2 cellular contexts compared by ENCODE assay signal in the genomic region with DNA sequence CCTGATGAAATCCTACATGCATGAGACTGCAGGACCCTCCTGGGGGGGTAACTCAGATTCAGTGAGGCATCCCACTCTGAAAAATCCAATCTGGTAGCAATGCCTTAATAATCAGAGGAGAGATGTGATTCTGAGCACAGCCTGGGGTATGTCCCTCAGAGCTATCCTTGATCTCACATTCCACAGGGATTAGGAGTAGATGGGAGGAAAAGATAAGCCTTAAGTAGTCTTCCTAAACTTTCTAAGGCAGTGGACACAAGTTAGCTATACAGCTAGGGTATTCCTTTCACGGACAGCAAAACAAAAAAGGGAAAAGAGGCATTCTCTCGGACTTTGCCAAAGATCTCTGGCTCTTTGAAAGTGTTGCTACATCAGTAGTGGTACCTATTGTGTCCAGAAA.
TF ChIP-seq lines count a peak whose summit lies in the region.

No MANE protein-coding gene starts in this region.

TF ChIP-seq in IMR-90, 13 proteins besides CTCF, POLR2A, EP300 and RAD21:
- TF ChIP-seq BHLHE40 (IDR thresholded peaks at IDR 0.05; ENCODE audit: low read depth, low read length) (no peak), MAFK (IDR thresholded peaks at IDR 0.05; ENCODE audit: low read depth, low read length) (no peak), NFE2L2 (IDR thresholded peaks at IDR 0.05; ENCODE audit: low read depth, low read length) (no peak), RCOR1 (IDR thresholded peaks at IDR 0.05; ENCODE audit: insufficient replicate concordance, low read length) (no peak), RFX5 (IDR thresholded peaks at IDR 0.05; ENCODE audit: low read depth, low read length) (no peak), MAZ (IDR thresholded peaks at IDR 0.05; ENCODE audit: borderline replicate concordance, low read depth, low read length) (no peak), CEBPB (IDR thresholded peaks at IDR 0.05; ENCODE audit: low read depth, low read length) (no peak), FOS (IDR thresholded peaks at IDR 0.05; ENCODE audit: low read depth, low read length) (no peak), SMC3 (IDR thresholded peaks at IDR 0.05; ENCODE audit: low read depth, low read length) (no peak), CHD1 (IDR thresholded peaks at IDR 0.05; ENCODE audit: low read depth, low read length) (no peak)
- TF ChIP-seq, protein P1, sequence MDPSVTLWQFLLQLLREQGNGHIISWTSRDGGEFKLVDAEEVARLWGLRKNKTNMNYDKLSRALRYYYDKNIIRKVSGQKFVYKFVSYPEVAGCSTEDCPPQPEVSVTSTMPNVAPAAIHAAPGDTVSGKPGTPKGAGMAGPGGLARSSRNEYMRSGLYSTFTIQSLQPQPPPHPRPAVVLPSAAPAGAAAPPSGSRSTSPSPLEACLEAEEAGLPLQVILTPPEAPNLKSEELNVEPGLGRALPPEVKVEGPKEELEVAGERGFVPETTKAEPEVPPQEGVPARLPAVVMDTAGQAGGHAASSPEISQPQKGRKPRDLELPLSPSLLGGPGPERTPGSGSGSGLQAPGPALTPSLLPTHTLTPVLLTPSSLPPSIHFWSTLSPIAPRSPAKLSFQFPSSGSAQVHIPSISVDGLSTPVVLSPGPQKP (IDR thresholded peaks at IDR 0.05; ENCODE audit: borderline replicate concordance, low read depth, low read length), result no peak
- TF ChIP-seq, protein P2, sequence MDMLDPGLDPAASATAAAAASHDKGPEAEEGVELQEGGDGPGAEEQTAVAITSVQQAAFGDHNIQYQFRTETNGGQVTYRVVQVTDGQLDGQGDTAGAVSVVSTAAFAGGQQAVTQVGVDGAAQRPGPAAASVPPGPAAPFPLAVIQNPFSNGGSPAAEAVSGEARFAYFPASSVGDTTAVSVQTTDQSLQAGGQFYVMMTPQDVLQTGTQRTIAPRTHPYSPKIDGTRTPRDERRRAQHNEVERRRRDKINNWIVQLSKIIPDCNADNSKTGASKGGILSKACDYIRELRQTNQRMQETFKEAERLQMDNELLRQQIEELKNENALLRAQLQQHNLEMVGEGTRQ (IDR thresholded peaks at IDR 0.05; ENCODE audit: low read depth, low read length), result no peak

TF ChIP-seq in HepG2, 621 proteins besides CTCF, POLR2A, EP300 and RAD21:
- TF ChIP-seq, protein P3, sequence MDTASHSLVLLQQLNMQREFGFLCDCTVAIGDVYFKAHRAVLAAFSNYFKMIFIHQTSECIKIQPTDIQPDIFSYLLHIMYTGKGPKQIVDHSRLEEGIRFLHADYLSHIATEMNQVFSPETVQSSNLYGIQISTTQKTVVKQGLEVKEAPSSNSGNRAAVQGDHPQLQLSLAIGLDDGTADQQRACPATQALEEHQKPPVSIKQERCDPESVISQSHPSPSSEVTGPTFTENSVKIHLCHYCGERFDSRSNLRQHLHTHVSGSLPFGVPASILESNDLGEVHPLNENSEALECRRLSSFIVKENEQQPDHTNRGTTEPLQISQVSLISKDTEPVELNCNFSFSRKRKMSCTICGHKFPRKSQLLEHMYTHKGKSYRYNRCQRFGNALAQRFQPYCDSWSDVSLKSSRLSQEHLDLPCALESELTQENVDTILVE (CRISPR knock-in tag; IDR thresholded peaks at IDR 0.05), result no peak
- TF ChIP-seq ZNF274 (CRISPR knock-in tag; IDR thresholded peaks at IDR 0.05) (no peak), FOSL1 (CRISPR knock-in tag; IDR thresholded peaks at IDR 0.05; ENCODE audit: borderline replicate concordance) (no peak), ZNF282 (IDR thresholded peaks at IDR 0.05; ENCODE audit: partially characterized antibody) (no peak), NFIC (IDR thresholded peaks at IDR 0.05; ENCODE audit: low read length) (no peak), SOX5 (CRISPR knock-in tag; IDR thresholded peaks at IDR 0.05; ENCODE audit: borderline replicate concordance) (no peak), SRSF1 (optimal IDR thresholded peaks at IDR 0.05; ENCODE audit: low read depth, low read length) (no peak), KDM6A (CRISPR knock-in tag; IDR thresholded peaks at IDR 0.05; ENCODE audit: low read depth) (no peak), THYN1 (CRISPR knock-in tag; IDR thresholded peaks at IDR 0.05; ENCODE audit: borderline replicate concordance, low read depth) (no peak), ELF3 (CRISPR knock-in tag; IDR thresholded peaks at IDR 0.05) (no peak), ZNF12 (CRISPR knock-in tag; IDR thresholded peaks at IDR 0.05) (no peak), YEATS2 (CRISPR knock-in tag; IDR thresholded peaks at IDR 0.05; ENCODE audit: borderline replicate concordance) (no peak)
- TF ChIP-seq, protein P4, sequence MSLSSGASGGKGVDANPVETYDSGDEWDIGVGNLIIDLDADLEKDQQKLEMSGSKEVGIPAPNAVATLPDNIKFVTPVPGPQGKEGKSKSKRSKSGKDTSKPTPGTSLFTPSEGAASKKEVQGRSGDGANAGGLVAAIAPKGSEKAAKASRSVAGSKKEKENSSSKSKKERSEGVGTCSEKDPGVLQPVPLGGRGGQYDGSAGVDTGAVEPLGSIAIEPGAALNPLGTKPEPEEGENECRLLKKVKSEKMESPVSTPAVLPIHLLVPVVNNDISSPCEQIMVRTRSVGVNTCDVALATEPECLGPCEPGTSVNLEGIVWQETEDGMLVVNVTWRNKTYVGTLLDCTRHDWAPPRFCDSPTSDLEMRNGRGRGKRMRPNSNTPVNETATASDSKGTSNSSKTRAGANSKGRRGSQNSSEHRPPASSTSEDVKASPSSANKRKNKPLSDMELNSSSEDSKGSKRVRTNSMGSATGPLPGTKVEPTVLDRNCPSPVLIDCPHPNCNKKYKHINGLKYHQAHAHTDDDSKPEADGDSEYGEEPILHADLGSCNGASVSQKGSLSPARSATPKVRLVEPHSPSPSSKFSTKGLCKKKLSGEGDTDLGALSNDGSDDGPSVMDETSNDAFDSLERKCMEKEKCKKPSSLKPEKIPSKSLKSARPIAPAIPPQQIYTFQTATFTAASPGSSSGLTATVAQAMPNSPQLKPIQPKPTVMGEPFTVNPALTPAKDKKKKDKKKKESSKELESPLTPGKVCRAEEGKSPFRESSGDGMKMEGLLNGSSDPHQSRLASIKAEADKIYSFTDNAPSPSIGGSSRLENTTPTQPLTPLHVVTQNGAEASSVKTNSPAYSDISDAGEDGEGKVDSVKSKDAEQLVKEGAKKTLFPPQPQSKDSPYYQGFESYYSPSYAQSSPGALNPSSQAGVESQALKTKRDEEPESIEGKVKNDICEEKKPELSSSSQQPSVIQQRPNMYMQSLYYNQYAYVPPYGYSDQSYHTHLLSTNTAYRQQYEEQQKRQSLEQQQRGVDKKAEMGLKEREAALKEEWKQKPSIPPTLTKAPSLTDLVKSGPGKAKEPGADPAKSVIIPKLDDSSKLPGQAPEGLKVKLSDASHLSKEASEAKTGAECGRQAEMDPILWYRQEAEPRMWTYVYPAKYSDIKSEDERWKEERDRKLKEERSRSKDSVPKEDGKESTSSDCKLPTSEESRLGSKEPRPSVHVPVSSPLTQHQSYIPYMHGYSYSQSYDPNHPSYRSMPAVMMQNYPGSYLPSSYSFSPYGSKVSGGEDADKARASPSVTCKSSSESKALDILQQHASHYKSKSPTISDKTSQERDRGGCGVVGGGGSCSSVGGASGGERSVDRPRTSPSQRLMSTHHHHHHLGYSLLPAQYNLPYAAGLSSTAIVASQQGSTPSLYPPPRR (CRISPR knock-in tag; IDR thresholded peaks at IDR 0.05; ENCODE audit: borderline replicate concordance), result no peak
- TF ChIP-seq, protein P5, sequence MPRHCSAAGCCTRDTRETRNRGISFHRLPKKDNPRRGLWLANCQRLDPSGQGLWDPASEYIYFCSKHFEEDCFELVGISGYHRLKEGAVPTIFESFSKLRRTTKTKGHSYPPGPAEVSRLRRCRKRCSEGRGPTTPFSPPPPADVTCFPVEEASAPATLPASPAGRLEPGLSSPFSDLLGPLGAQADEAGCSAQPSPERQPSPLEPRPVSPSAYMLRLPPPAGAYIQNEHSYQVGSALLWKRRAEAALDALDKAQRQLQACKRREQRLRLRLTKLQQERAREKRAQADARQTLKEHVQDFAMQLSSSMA (CRISPR knock-in tag; IDR thresholded peaks at IDR 0.05), result no peak
- TF ChIP-seq, protein P6, sequence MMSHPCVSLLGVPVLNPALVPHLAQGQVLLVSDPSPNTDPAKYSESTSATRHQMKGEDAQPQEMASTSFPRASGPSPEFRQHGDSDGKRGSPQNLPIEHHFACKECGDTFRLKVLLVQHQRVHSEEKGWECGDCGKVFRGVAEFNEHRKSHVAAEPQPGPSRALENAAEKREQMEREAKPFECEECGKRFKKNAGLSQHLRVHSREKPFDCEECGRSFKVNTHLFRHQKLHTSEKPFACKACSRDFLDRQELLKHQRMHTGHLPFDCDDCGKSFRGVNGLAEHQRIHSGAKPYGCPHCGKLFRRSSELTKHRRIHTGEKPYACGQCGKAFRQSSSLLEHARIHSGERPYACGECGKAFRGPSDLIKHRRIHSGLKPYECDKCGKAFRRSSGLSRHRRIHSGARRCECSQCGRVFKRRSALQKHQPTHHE (CRISPR knock-in tag; IDR thresholded peaks at IDR 0.05; ENCODE audit: borderline replicate concordance), result no peak
- TF ChIP-seq, protein P7, sequence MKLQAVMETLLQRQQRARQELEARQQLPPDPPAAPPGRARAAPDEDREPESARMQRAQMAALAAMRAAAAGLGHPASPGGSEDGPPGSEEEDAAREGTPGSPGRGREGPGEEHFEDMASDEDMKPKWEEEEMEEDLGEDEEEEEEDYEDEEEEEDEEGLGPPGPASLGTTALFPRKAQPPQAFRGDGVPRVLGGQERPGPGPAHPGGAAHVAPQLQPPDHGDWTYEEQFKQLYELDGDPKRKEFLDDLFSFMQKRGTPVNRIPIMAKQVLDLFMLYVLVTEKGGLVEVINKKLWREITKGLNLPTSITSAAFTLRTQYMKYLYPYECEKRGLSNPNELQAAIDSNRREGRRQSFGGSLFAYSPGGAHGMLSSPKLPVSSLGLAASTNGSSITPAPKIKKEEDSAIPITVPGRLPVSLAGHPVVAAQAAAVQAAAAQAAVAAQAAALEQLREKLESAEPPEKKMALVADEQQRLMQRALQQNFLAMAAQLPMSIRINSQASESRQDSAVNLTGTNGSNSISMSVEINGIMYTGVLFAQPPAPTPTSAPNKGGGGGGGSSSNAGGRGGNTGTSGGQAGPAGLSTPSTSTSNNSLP (IDR thresholded peaks at IDR 0.05; ENCODE audit: low read depth, low read length), result no peak
- TF ChIP-seq, protein P8, sequence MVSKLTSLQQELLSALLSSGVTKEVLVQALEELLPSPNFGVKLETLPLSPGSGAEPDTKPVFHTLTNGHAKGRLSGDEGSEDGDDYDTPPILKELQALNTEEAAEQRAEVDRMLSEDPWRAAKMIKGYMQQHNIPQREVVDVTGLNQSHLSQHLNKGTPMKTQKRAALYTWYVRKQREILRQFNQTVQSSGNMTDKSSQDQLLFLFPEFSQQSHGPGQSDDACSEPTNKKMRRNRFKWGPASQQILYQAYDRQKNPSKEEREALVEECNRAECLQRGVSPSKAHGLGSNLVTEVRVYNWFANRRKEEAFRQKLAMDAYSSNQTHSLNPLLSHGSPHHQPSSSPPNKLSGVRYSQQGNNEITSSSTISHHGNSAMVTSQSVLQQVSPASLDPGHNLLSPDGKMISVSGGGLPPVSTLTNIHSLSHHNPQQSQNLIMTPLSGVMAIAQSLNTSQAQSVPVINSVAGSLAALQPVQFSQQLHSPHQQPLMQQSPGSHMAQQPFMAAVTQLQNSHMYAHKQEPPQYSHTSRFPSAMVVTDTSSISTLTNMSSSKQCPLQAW (CRISPR knock-in tag; IDR thresholded peaks at IDR 0.05), result no peak
- TF ChIP-seq, protein P9, sequence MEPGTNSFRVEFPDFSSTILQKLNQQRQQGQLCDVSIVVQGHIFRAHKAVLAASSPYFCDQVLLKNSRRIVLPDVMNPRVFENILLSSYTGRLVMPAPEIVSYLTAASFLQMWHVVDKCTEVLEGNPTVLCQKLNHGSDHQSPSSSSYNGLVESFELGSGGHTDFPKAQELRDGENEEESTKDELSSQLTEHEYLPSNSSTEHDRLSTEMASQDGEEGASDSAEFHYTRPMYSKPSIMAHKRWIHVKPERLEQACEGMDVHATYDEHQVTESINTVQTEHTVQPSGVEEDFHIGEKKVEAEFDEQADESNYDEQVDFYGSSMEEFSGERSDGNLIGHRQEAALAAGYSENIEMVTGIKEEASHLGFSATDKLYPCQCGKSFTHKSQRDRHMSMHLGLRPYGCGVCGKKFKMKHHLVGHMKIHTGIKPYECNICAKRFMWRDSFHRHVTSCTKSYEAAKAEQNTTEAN (CRISPR knock-in tag; conservative IDR thresholded peaks at IDR 0.05), result no peak
